19 cellular contexts compared by ENCODE assay signal in genomic region chr4:6494431-6495295, GRCh38. TPM values are rescaled to one million over a fixed set of nuclear protein-coding genes. Genes with fewer than 3 reads are reported as not detected.
"Had no signal": no experiment of that assay in that cellular context is flagged by ENCODE, and none has a peak within 500 bp of the region (broad histone marks: within the 10 kb centered on the region; RNA-seq: fewer than 3 reads in every experiment).

No MANE protein-coding gene starts in this region.

- H3K36me3 Mint-ChIP-seq: stimulated activated naive B cell treated with anti-CD40 and anti-IgM and Interleukin-4, amounts not matched to agents 10 μg/mL and 1 μg/mL and 100 μg/mL, for 72 hours; T-cell had no signal

- H3K36me3 ChIP-seq: ascending aorta, neutrophil, right atrium auricular region, tibial nerve had no signal

- ATAC-seq: activated CD4-positive, alpha-beta T cell treated with anti-CD3 and anti-CD28 coated beads for 36 hours; activated CD8-positive, alpha-beta T cell treated with anti-CD3 and anti-CD28 coated beads for 36 hours; stimulated activated naive B cell treated with anti-CD40 and anti-IgM and Interleukin-4, amounts not matched to agents 10 μg/mL and 1 μg/mL and 100 μg/mL, for 72 hours; T-cell had no signal

- H3K27ac Mint-ChIP-seq: activated CD4-positive, alpha-beta T cell treated with anti-CD3 and anti-CD28 coated beads for 36 hours; activated CD8-positive, alpha-beta T cell treated with anti-CD3 and anti-CD28 coated beads for 36 hours; activated T-helper 1 cell treated with anti-CD3 and anti-CD28 coated beads, Interleukin-12 subunit alpha, Interleukin-12 subunit beta, Interleukin-2, Interleukin-4 antibody, amounts not matched to agents 30 ng/mL and 10 ng/mL and 1 ng/mL, durations not matched to agents 14 hours and 24 hours and 36 hours; stimulated activated naive B cell treated with anti-CD40 and anti-IgM and Interleukin-4, amounts not matched to agents 10 μg/mL and 1 μg/mL and 100 μg/mL, for 72 hours; T-cell had no signal

- H3K9me3 ChIP-seq: ascending aorta, neutrophil, right atrium auricular region, SK-N-SH had no signal

- H3K4me1 ChIP-seq: ascending aorta had no signal

- H3K4me3 ChIP-seq: ascending aorta, right atrium auricular region, skin epidermis, tibial nerve had no signal

- DNase-seq: activated CD4-positive, alpha-beta T cell treated with anti-CD3 and anti-CD28 coated beads for 36 hours; activated CD8-positive, alpha-beta T cell treated with anti-CD3 and anti-CD28 coated beads for 36 hours; activated naive CD4-positive, alpha-beta T cell treated with Interleukin-2 at 50 U/mL for 16 hours; foreskin fibroblast; left ventricle myocardium superior; SHP77; SK-N-SH; stimulated activated CD4-positive, alpha-beta T cell treated with anti-CD3 and anti-CD28 coated beads, Interleukin-15, amount 100 ng/mL, for 24 hours; stimulated activated CD4-positive, alpha-beta T cell treated with anti-CD3 and anti-CD28 coated beads, Interleukin-4, amount 100 ng/mL, for 1 hour; stimulated activated naive B cell treated with anti-CD40 and anti-IgM and Interleukin-4, amounts not matched to agents 10 μg/mL and 1 μg/mL and 100 μg/mL, for 72 hours; T-cell; T1000 had no signal

- H3K27ac ChIP-seq: ascending aorta, neutrophil, right atrium auricular region, skin epidermis, tibial nerve had no signal

- H3K4me1 Mint-ChIP-seq: activated CD4-positive, alpha-beta T cell treated with anti-CD3 and anti-CD28 coated beads for 36 hours; stimulated activated naive B cell treated with anti-CD40 and anti-IgM and Interleukin-4, amounts not matched to agents 10 μg/mL and 1 μg/mL and 100 μg/mL, for 72 hours had no signal

- H3K4me3 Mint-ChIP-seq: activated CD4-positive, alpha-beta T cell treated with anti-CD3 and anti-CD28 coated beads for 36 hours; activated CD8-positive, alpha-beta T cell treated with anti-CD3 and anti-CD28 coated beads for 36 hours; activated T-helper 1 cell treated with anti-CD3 and anti-CD28 coated beads, Interleukin-12 subunit alpha, Interleukin-12 subunit beta, Interleukin-2, Interleukin-4 antibody, amounts not matched to agents 30 ng/mL and 10 ng/mL and 1 ng/mL, durations not matched to agents 14 hours and 24 hours and 36 hours; stimulated activated naive B cell treated with anti-CD40 and anti-IgM and Interleukin-4, amounts not matched to agents 10 μg/mL and 1 μg/mL and 100 μg/mL, for 72 hours; T-cell had no signal

- H3K27me3 ChIP-seq: ascending aorta, right atrium auricular region, tibial nerve had no signal

RNA-seq across cellular contexts. Expression of gene PPP2R2C, which starts 22.2 kb away (rescaled TPM):
- total RNA-seq: activated CD8-positive, alpha-beta T cell treated with anti-CD3 and anti-CD28 coated beads for 36 hours; activated T-helper 1 cell treated with anti-CD3 and anti-CD28 coated beads, Interleukin-12 subunit alpha, Interleukin-12 subunit beta, Interleukin-2, Interleukin-4 antibody, amounts not matched to agents 30 ng/mL and 10 ng/mL and 1 ng/mL, durations not matched to agents 14 hours and 24 hours and 36 hours; kidney epithelial cell had no signal
